Comparison of ENCODE assay signal across 13 cellular contexts in the genomic region with DNA sequence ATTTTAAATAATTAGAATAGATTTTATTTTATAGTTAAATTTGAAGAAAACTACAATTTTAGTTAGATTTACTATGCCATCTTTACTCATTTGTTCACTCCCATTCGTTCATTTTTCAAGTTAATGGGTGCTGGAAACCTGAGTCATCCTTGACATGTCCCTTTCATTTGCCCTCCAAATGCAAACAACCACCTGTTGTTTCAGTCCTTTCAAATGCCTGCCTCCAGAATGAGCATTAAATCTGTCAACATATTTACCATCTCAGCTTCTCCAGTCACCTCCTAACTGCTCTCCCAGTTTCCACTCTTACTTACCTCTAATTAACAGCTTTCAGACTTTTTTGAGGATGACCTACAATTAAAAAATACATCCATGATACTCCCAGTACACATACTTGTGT.
DNase-seq lines count a peak whose midpoint lies in the region; ATAC-seq and TF ChIP-seq lines count a peak whose summit lies in the region.
"Had no signal": no experiment of that assay in that cellular context is flagged by ENCODE, and none has a peak within 500 bp of the region (broad histone marks: within the 10 kb centered on the region; RNA-seq: fewer than 3 reads in every experiment).

No MANE protein-coding gene starts in this region.

- H3K27me3 ChIP-seq in dorsolateral prefrontal cortex = no peaks in the 10 kb centered on the region
- H3K27me3 ChIP-seq: neural progenitor cell had no signal

- DNase-seq in A172 (ENCODE audit: low spot score) (peak; percentile 35), HuH-7 (ENCODE audit: low spot score) (peak; percentile 11), NCI-H510A treated with DMSO at 0.1 percent for 48 hours (lab: John Stamatoyannopoulos, UW) (peak; percentile 88), kidney tubule cell (ENCODE audit: low spot score) (peak; percentile 50), mucosa of descending colon (no peak), KBM-7 (no peak), dorsolateral prefrontal cortex (no peak)
- DNase-seq: ACHN; stimulated activated CD4-positive, alpha-beta T cell treated with anti-CD3 and anti-CD28 coated beads, Interleukin-12 subunit alpha, Interleukin-12 subunit beta, amount 100 ng/mL, for 4 hours; trophoblast cell had no signal

- ATAC-seq in mucosa of descending colon = no peak
- ATAC-seq in GM18498 (IDR thresholded peaks at IDR 0.05; ENCODE audit: unreplicated experiment) = no peak

- no peaks in the 10 kb centered on the region for H3K9me3 ChIP-seq in mucosa of descending colon

- no peak overlapping the region for H3K4me3 ChIP-seq in mucosa of descending colon
- no peak overlapping the region for H3K4me3 ChIP-seq in dorsolateral prefrontal cortex
- H3K4me3 ChIP-seq: coronary artery, neural progenitor cell had no signal

- intact Hi-C loops in mucosa of descending colon (cut with DNase I, micrococcal nuclease) (no loop called here), dorsolateral prefrontal cortex (cut with DNase I) (no loop called here)

- in situ Hi-C loops in KBM-7 (cut with MboI; ENCODE audit: low pct_unique_long_range_greater_than_20kb, low sequenced_read_pairs) = no loop called here

- no peak for TF ChIP-seq CTCF in mucosa of descending colon (IDR thresholded peaks at IDR 0.05)
- TF ChIP-seq CTCF in dorsolateral prefrontal cortex (IDR thresholded peaks at IDR 0.05 in 54 of 56, conservative IDR thresholded peaks at IDR 0.05 in 2 of 56; ENCODE audit: low read depth in 1 of 56, partially characterized antibody in 56 of 56) = no peak

- H3K4me1 ChIP-seq in mucosa of descending colon (ENCODE audit: low read depth) = peaks cover 14% of the 10 kb centered on the region

- H3K36me3 ChIP-seq in mucosa of descending colon (ENCODE audit: low read depth) = peaks cover 5% of the 10 kb centered on the region
- H3K36me3 ChIP-seq: neural progenitor cell had no signal

- H3K27ac ChIP-seq in dorsolateral prefrontal cortex = no peak overlapping the region
- H3K27ac ChIP-seq: coronary artery, neural progenitor cell had no signal

Comparison
In these comparisons a context has a peak if more than half of its experiments do, and no peak if none do; other contexts are left out.
1. DNase-seq: peak in A172 (single experiment), HuH-7 (single experiment), NCI-H510A treated with DMSO at 0.1 percent for 48 hours (single experiment) and kidney tubule cell (single experiment); none in mucosa of descending colon (0 of 3), KBM-7 (single experiment) and dorsolateral prefrontal cortex (0 of 10).